Comparison of ENCODE assay signal across 33 cellular contexts in genomic region chr6:121064345-121064744, GRCh38.
"Had no signal": no experiment of that assay in that cellular context is flagged by ENCODE, and none has a peak within 500 bp of the region (broad histone marks: within the 10 kb centered on the region; RNA-seq: fewer than 3 reads in every experiment).

No MANE protein-coding gene starts in this region.

- H3K4me3 ChIP-seq: adrenal gland, ascending aorta, body of pancreas, breast epithelium, cardiac muscle cell had no signal

- H3K36me3 ChIP-seq: adrenal gland, ascending aorta, brain microvascular endothelial cell, breast epithelium, cardiac muscle cell had no signal

- H3K4me1 ChIP-seq: adrenal gland, ascending aorta, body of pancreas, breast epithelium had no signal

- FAIRE-seq: astrocyte, bronchial epithelial cell had no signal

- H3K9me3 ChIP-seq: adrenal gland, ascending aorta had no signal

- H3K27ac ChIP-seq: adrenal gland, ascending aorta, body of pancreas, brain microvascular endothelial cell, breast epithelium, cardiac muscle cell had no signal

- DNase-seq: activated effector memory CD4-positive, alpha-beta T cell treated with anti-CD3 and anti-CD28 coated beads, Interleukin-2, amount 50 U/mL, for 16 hours; activated effector memory CD4-positive, alpha-beta T cell treated with Interleukin-2 at 50 U/mL for 16 hours; activated gamma-delta T cell; activated naive CD4-positive, alpha-beta T cell; activated naive CD4-positive, alpha-beta T cell treated with anti-CD3 and anti-CD28 coated beads for 36 hours; activated naive CD4-positive, alpha-beta T cell treated with anti-CD3 and anti-CD28 coated beads, Interleukin-2, amount 10 ng/mL, durations not matched to agents 7 days and 5 days; activated naive CD4-positive, alpha-beta T cell treated with anti-CD3 and anti-CD28 coated beads, Interleukin-2, amount 50 U/mL, for 16 hours; activated naive CD4-positive, alpha-beta T cell treated with Interleukin-2 at 50 U/mL for 16 hours; activated naive CD8-positive, alpha-beta T cell treated with anti-CD3 and anti-CD28 coated beads for 36 hours; activated naive CD8-positive, alpha-beta T cell treated with anti-CD3 and anti-CD28 coated beads, Interleukin-2, amount 10 ng/mL, durations not matched to agents 7 days and 5 days; activated naive CD8-positive, alpha-beta T cell treated with anti-CD3 and anti-CD28 coated beads, Interleukin-2, amount 50 U/mL, for 24 hours; activated T-cell treated with anti-CD3 and anti-CD28 coated beads, Interleukin-2, amount 50 U/mL, for 1 hour; activated T-cell treated with anti-CD3 and anti-CD28 coated beads, Interleukin-2, amount 50 U/mL, for 24 hours; activated T-cell treated with anti-CD3 and anti-CD28 coated beads, Interleukin-2, amount 50 U/mL, for 4 hours; activated T-cell treated with anti-CD3 and anti-CD28 coated beads, Interleukin-2, amount 50 U/mL, for 48 hours; activated T-cell treated with anti-CD3 and anti-CD28 coated beads, Interleukin-2, amount 50 U/mL, for 72 hours; adrenal gland; amniotic stem cell; amygdala; anterior cingulate cortex; aorta; body of pancreas; brain microvascular endothelial cell; caudate nucleus; central memory CD4-positive, alpha-beta T cell; cerebellar nuclear complex had no signal

- ATAC-seq: activated naive CD4-positive, alpha-beta T cell treated with anti-CD3 and anti-CD28 coated beads, Interleukin-2, amount 50 U/mL, for 72 hours; activated naive CD8-positive, alpha-beta T cell treated with anti-CD3 and anti-CD28 coated beads, Interleukin-2, amount 50 U/mL, for 24 hours; activated T-cell treated with anti-CD3 and anti-CD28 coated beads, Interleukin-2, amount 50 U/mL, for 4 hours; activated T-cell treated with anti-CD3 and anti-CD28 coated beads, Interleukin-2, amount 50 U/mL, for 72 hours; activated T-helper 17 cell treated with anti-CD3 and anti-CD28 coated beads, Interleukin-2, amount 50 U/mL, for 72 hours; body of pancreas had no signal

- H3K27me3 ChIP-seq: adrenal gland, ascending aorta, body of pancreas, brain microvascular endothelial cell, breast epithelium, cardiac muscle cell had no signal
